ENCODE assay signal across 11 cellular contexts in the genomic region with DNA sequence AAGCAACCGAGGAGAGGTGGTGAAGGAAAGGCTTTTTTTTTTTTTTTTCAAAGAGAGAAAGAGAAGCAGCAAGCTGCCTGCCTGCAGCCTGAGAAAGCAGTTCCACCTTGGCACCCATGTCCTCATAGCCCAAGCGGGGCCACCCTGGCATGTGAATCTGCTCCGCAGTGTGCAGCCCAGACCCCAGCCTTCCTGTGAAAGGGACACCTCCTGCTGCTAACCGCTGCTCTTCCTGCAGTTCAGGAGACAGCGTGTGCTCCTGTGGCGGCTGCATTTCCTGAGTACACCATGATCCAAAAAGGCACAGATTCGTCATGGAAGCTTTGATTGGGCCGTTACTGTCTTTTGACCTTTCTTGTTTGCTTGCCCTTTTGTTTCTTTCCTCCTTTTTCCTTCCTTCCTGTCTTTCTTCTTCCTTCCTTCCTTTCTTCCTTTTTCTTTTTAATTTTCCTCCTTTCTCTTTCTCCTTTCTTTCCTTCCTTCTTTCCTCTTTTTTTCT. TPM values are rescaled to one million over a fixed set of nuclear protein-coding genes. Genes with fewer than 3 reads are reported as not detected.
DNase-seq lines count a peak whose midpoint lies in the region; ATAC-seq, FAIRE-seq and TF ChIP-seq lines count a peak whose summit lies in the region.
"Had no signal": no experiment of that assay in that cellular context is flagged by ENCODE, and none has a peak within 500 bp of the region (broad histone marks: within the 10 kb centered on the region; RNA-seq: fewer than 3 reads in every experiment).

No MANE protein-coding gene starts in this region.

- TF ChIP-seq EP300 in tibial nerve (IDR thresholded peaks at IDR 0.05): peak; percentile 14 to 57

- no peak overlapping the region for H3K4me3 ChIP-seq in left ventricle myocardium inferior
- H3K4me3 ChIP-seq in tibial nerve: no peak overlapping the region
- H3K4me3 ChIP-seq: SJCRH30 had no signal

- no peaks in the 10 kb centered on the region for H3K9me3 Mint-ChIP-seq in immature natural killer cell
- H3K9me3 Mint-ChIP-seq in endothelial cell (ENCODE audit: unreplicated experiment): no peaks in the 10 kb centered on the region

- no peaks in the 10 kb centered on the region for H3K9me3 ChIP-seq in left ventricle myocardium inferior (replicated peaks)
- H3K9me3 ChIP-seq in tibial nerve: no peaks in the 10 kb centered on the region
- H3K9me3 ChIP-seq: SJCRH30 had no signal

- H3K4me3 Mint-ChIP-seq in immature natural killer cell: peak overlapping the region in 3 of 5 donors; percentile 67 to 82 (median 74)
- no peak overlapping the region for H3K4me3 Mint-ChIP-seq in endothelial cell (ENCODE audit: unreplicated experiment)

- 10 to 17% methylated on average over 8 of the region's 8 CpGs for WGBS in tibial nerve, 2 donors

- CTCF ChIA-PET in RWPE1 (lab: Yijun Ruan, JAX): no interaction called here

- H3K36me3 Mint-ChIP-seq in immature natural killer cell: peaks cover 8 to 20% (median 18%) of the 10 kb centered on the region in 3 donors
- H3K36me3 Mint-ChIP-seq in endothelial cell (ENCODE audit: low read depth, unreplicated experiment): no peaks in the 10 kb centered on the region

- H3K27me3 Mint-ChIP-seq in immature natural killer cell (ENCODE audit: low read depth in 3 of 3) (peaks cover 5 to 13% (median 7%) of the 10 kb centered on the region in 3 donors), endothelial cell (ENCODE audit: unreplicated experiment) (no peaks in the 10 kb centered on the region)

- intact Hi-C loops in Right ventricle myocardium inferior (cut with DNase I): no loop called here
- intact Hi-C loops in left ventricle myocardium inferior (cut with micrococcal nuclease): no loop called here

- H3K27ac Mint-ChIP-seq in immature natural killer cell (peak overlapping the region in 1 of 6 donors; percentile 98), endothelial cell (ENCODE audit: unreplicated experiment) (no peak overlapping the region)

- H3K4me1 ChIP-seq in left ventricle myocardium inferior (no peaks in the 10 kb centered on the region), tibial nerve (peaks cover 0 to 8% (median 2%) of the 10 kb centered on the region in 4 donors)
- H3K4me1 ChIP-seq: SJCRH30 had no signal

- no peak for TF ChIP-seq CTCF in left ventricle myocardium inferior (IDR thresholded peaks at IDR 0.05; ENCODE audit: borderline replicate concordance)
- TF ChIP-seq CTCF in tibial nerve (IDR thresholded peaks at IDR 0.05): no peak
- no peak for TF ChIP-seq CTCF in RWPE1 (conservative IDR thresholded peaks at IDR 0.05; ENCODE audit: low read depth)
- TF ChIP-seq CTCF in D721Med (IDR thresholded peaks at IDR 0.05; ENCODE audit: insufficient read depth, missing control alignments): no peak
- TF ChIP-seq CTCF in endothelial cell (IDR thresholded peaks at IDR 0.05; ENCODE audit: unreplicated experiment): no peak

- H3K4me1 Mint-ChIP-seq in immature natural killer cell: peaks cover 0 to 43% of the 10 kb centered on the region in 2 donors
- no peaks in the 10 kb centered on the region for H3K4me1 Mint-ChIP-seq in endothelial cell (ENCODE audit: unreplicated experiment)

- POLR2A ChIA-PET in RWPE1 (lab: Yijun Ruan, JAX; ENCODE audit: low non-redundant PET): no interaction called here

- no peaks in the 10 kb centered on the region for H3K36me3 ChIP-seq in left ventricle myocardium inferior
- H3K36me3 ChIP-seq in tibial nerve: no peaks in the 10 kb centered on the region
- H3K36me3 ChIP-seq: SJCRH30 had no signal

- H3K27ac ChIP-seq in left ventricle myocardium inferior (replicated peaks) (no peak overlapping the region), tibial nerve (peak overlapping the region in 1 of 4 donors; percentile 53), RWPE1 (no peak overlapping the region)
- H3K27ac ChIP-seq: C4-2B, SJCRH30 had no signal

- no peak for TF ChIP-seq POLR2A in tibial nerve (IDR thresholded peaks at IDR 0.05)

- no peak for FAIRE-seq in D721Med (lab: Jason Lieb, UNC)
- FAIRE-seq: keratinocyte had no signal

- H3K27me3 ChIP-seq in left ventricle myocardium inferior (ENCODE audit: low read depth) (peaks cover 65% of the 10 kb centered on the region), tibial nerve (no peaks in the 10 kb centered on the region)

- ATAC-seq in Right ventricle myocardium inferior: peak; percentile 34

- peak; percentile 78 for DNase-seq in Right ventricle myocardium inferior (ENCODE audit: missing footprints)
- no peak for DNase-seq in left ventricle myocardium inferior
- peak; percentile 49 for DNase-seq in activated T-helper 1 cell treated with Interleukin-2 at 50 U/mL for 16 hours (ENCODE audit: low read depth)
- DNase-seq in immature natural killer cell: peak; percentile 80 to 83 (median 82)
- no peak for DNase-seq in tibial nerve (ENCODE audit: low spot score in 2 of 2)
- DNase-seq in RWPE1 (ENCODE audit: low spot score): no peak
- no peak for DNase-seq in D721Med (ENCODE audit: insufficient read length, low spot score)
- DNase-seq in endothelial cell (ENCODE audit: low spot score): no peak

RNA-seq across cellular contexts. Expression of gene IKZF1, which starts 38.1 kb away (rescaled TPM):
- 3.5 TPM for total RNA-seq in Right ventricle myocardium inferior
- total RNA-seq in left ventricle myocardium inferior: 2.1 TPM
- 100 to 1,000 TPM in 1 of 3 donors, 10 to 100 TPM in 2; 79.5 to 307 (median 91.3) TPM for polyA plus RNA-seq in immature natural killer cell
- total RNA-seq in tibial nerve: 10 to 100 TPM in 3 of 4 donors, 1 to 10 TPM in 1; 9.6 to 32.1 (median 20.7) TPM
- 3.1 TPM for total RNA-seq in endothelial cell (ENCODE audit: unreplicated experiment)
- total RNA-seq: SJCRH30 had no signal
- polyA plus RNA-seq: keratinocyte had no signal

Comparison
In these comparisons a context has a peak if more than half of its experiments do, and no peak if none do; other contexts are left out.
1. DNase-seq: peak in Right ventricle myocardium inferior (single experiment), activated T-helper 1 cell treated with Interleukin-2 at 50 U/mL for 16 hours (single experiment) and immature natural killer cell (3 of 3); none in left ventricle myocardium inferior (single experiment), tibial nerve (0 of 2), RWPE1 (single experiment), D721Med (single experiment) and endothelial cell (single experiment).